8 cellular contexts compared by ENCODE assay signal in genomic region chr6:36595168-36595818, GRCh38. TPM values are rescaled to one million over a fixed set of nuclear protein-coding genes. Genes with fewer than 3 reads are reported as not detected.
A peak's percentile ranks its signal among the peaks of the same experiment; 100 is the strongest.
DNase-seq lines count a peak whose midpoint lies in the region; ATAC-seq, FAIRE-seq and TF ChIP-seq lines count a peak whose summit lies in the region.

No MANE protein-coding gene starts in this region.

- H3K4me3 ChIP-seq in endothelial cell of umbilical vein (replicated peaks in 1 of 3; ENCODE audit: insufficient read depth in 1 of 3, low read depth in 1 of 3, low read length in 3 of 3) (peak overlapping the region; percentile 76 to 100 (median 100)), muscle layer of colon (ENCODE audit: low read depth in 1 of 2, low read length in 2 of 2) (peak overlapping the region; percentile 66 to 93)

- ATAC-seq in GM18861 (IDR thresholded peaks at IDR 0.05; ENCODE audit: unreplicated experiment) (no peak), HG02571 (IDR thresholded peaks at IDR 0.05; ENCODE audit: unreplicated experiment) (no peak)

- intact Hi-C loops in endothelial cell of umbilical vein (cut with micrococcal nuclease), result no loop called here

- no TSS peak for BruUV-seq in endothelial cell of umbilical vein (replicated peaks; lab: Mats Ljungman, UMichigan)

- H3K9ac ChIP-seq in endothelial cell of umbilical vein (replicated peaks; ENCODE audit: extremely low read depth, insufficient read depth, low read length), result peak overlapping the region; percentile 100
- H3K9ac ChIP-seq in muscle layer of colon (ENCODE audit: low read length), result peak overlapping the region; percentile 100

- H3K79me2 ChIP-seq in endothelial cell of umbilical vein (ENCODE audit: control insufficient read depth, insufficient read depth, low read length), result peaks cover 61% of the 10 kb centered on the region

- no peak for TF ChIP-seq POLR2A in endothelial cell of umbilical vein (IDR thresholded peaks at IDR 0.05; ENCODE audit: low read depth, low read length)

- H3K9me3 ChIP-seq in endothelial cell of umbilical vein (replicated peaks; ENCODE audit: control insufficient read depth, insufficient read depth, low read length), result no peaks in the 10 kb centered on the region
- H3K9me3 ChIP-seq in muscle layer of colon (ENCODE audit: low read length), result no peaks in the 10 kb centered on the region

- H3K4me2 ChIP-seq in endothelial cell of umbilical vein (ENCODE audit: insufficient read depth, low read length), result peak overlapping the region; percentile 80

- no peaks in the 10 kb centered on the region for H3K9me1 ChIP-seq in endothelial cell of umbilical vein (replicated peaks; ENCODE audit: control insufficient read depth, extremely low read depth, insufficient read depth, low read length)

- FAIRE-seq in endothelial cell of umbilical vein (lab: Jason Lieb, UNC), result no peak

- TF ChIP-seq CTCF in C4-2B (conservative IDR thresholded peaks at IDR 0.05) (no peak), endothelial cell of umbilical vein (IDR thresholded peaks at IDR 0.05; ENCODE audit: extremely low read depth in 1 of 2, insufficient read depth in 1 of 2, low read depth in 1 of 2, low read length in 2 of 2) (no peak)

- CTCF ChIA-PET in endothelial cell of umbilical vein (lab: Charles Lee), result interaction anchor here (0.6 to 1.5 kb wide), 5 partner anchors 11 to 568 kb away, joined by 3 to 4 read pairs (median 3); partner anchors contain the start of gene MAPK14

- peaks cover 33% of the 10 kb centered on the region for H3K4me1 ChIP-seq in endothelial cell of umbilical vein (ENCODE audit: control insufficient read depth, extremely low read depth, insufficient read depth, low read length)
- peaks cover 35% of the 10 kb centered on the region for H3K4me1 ChIP-seq in muscle layer of colon (ENCODE audit: insufficient read depth, low read length)

- dilution Hi-C loops in endothelial cell of umbilical vein (cut with MboI; ENCODE audit: extremely low pct_ligation_motif_present, low sequenced_read_pairs), result no loop called here

- POLR2A ChIA-PET in endothelial cell of umbilical vein (lab: Charles Lee), result no interaction called here

- H4K20me1 ChIP-seq in endothelial cell of umbilical vein (replicated peaks; ENCODE audit: control insufficient read depth, extremely low read depth, insufficient read depth, low read length), result peaks cover 29% of the 10 kb centered on the region

- H2AFZ ChIP-seq in endothelial cell of umbilical vein (ENCODE audit: low read depth, low read length), result no peak overlapping the region

- H3K27ac ChIP-seq in C4-2B (peak overlapping the region; percentile 59), endothelial cell of umbilical vein (ENCODE audit: insufficient read depth, low read depth, low read length) (peak overlapping the region; percentile 97), muscle layer of colon (ENCODE audit: low read depth, low read length) (peak overlapping the region; percentile 98)

- H3K36me3 ChIP-seq in endothelial cell of umbilical vein (ENCODE audit: control insufficient read depth in 2 of 2, extremely low read depth in 1 of 2, insufficient read depth in 2 of 2, low read length in 2 of 2), result peaks cover 26 to 27% of the 10 kb centered on the region in 2 experiments
- peaks cover 34% of the 10 kb centered on the region for H3K36me3 ChIP-seq in muscle layer of colon (ENCODE audit: insufficient read depth, low read length)

- no peaks in the 10 kb centered on the region for H3K27me3 ChIP-seq in endothelial cell of umbilical vein (ENCODE audit: control insufficient read depth in 2 of 2, insufficient read depth in 2 of 2, low read length in 2 of 2)
- no peaks in the 10 kb centered on the region for H3K27me3 ChIP-seq in muscle layer of colon (ENCODE audit: control insufficient read depth in 1 of 2, insufficient read depth in 2 of 2, low read length in 2 of 2)

- DNase-seq in HT1080 (ENCODE audit: low read depth) (peak; percentile 54), SKM-1 treated with dmso at 0.1 percent for 144 hours (lab: John Stamatoyannopoulos, UW; ENCODE audit: unreplicated experiment) (peak; percentile 44), endothelial cell of umbilical vein (ENCODE audit: low read depth, low spot score) (peak; percentile 52), activated gamma-delta T cell (lab: John Stamatoyannopoulos, UW) (no peak)

TF ChIP-seq in endothelial cell of umbilical vein, 7 proteins besides CTCF, POLR2A, EP300 and RAD21:
- TF ChIP-seq JUN (IDR thresholded peaks at IDR 0.05; ENCODE audit: borderline replicate concordance, insufficient read depth, insufficient read length, low read depth), result no peak
- TF ChIP-seq FOS (IDR thresholded peaks at IDR 0.05; ENCODE audit: borderline replicate concordance, insufficient read depth, low read length), result no peak
- no peak for TF ChIP-seq MAX (IDR thresholded peaks at IDR 0.05; ENCODE audit: insufficient read depth, insufficient read length)
- no peak for TF ChIP-seq GATA2 (IDR thresholded peaks at IDR 0.05; ENCODE audit: insufficient read depth, insufficient read length, low read depth, low read length)
- no peak for TF ChIP-seq MYC (IDR thresholded peaks at IDR 0.05; ENCODE audit: low read depth, low read length)
- TF ChIP-seq POLR2AphosphoS5 (IDR thresholded peaks at IDR 0.05; ENCODE audit: insufficient read depth, low read depth, low read length), result peak; percentile 53
- TF ChIP-seq EZH2 (IDR thresholded peaks at IDR 0.05; ENCODE audit: borderline replicate concordance, low read depth, low read length, severe bottlenecking), result no peak

RNA-seq across cellular contexts. Expression of gene SRSF3, which starts 1.1 kb away (rescaled TPM):
- 335 and 412 TPM in 2 replicates for total RNA-seq in HT1080 (2014; rRNA removed; shearing (Covaris generic))
- 180 and 394 TPM in 2 replicates for polyA plus RNA-seq in HT1080 (2015; cell fraction: cytosol; rRNA removed)
- 402 and 481 TPM in 2 replicates for polyA plus RNA-seq in HT1080 (2015; cell fraction: nucleus; rRNA removed)
- 393 and 422 TPM in 2 replicates for total RNA-seq in endothelial cell of umbilical vein
- 308 and 317 TPM in 2 replicates for polyA plus RNA-seq in endothelial cell of umbilical vein
- polyA plus RNA-seq in endothelial cell of umbilical vein (2011; cell fraction: cytosol; rRNA removed), result 335 and 360 TPM in 2 replicates
- 386 and 564 TPM in 2 replicates for polyA plus RNA-seq in endothelial cell of umbilical vein (2011; cell fraction: nucleus; rRNA removed)
- 335 and 360 TPM in 2 replicates for polyA plus RNA-seq in endothelial cell of umbilical vein (2012)
- 197 and 229 TPM in 2 replicates for polyA minus RNA-seq in endothelial cell of umbilical vein
- polyA minus RNA-seq in endothelial cell of umbilical vein (2011; cell fraction: cytosol; rRNA and poly(A)+ RNA removed), result 109 TPM
- 251 and 283 TPM in 2 replicates for polyA minus RNA-seq in endothelial cell of umbilical vein (2011; cell fraction: nucleus; rRNA and poly(A)+ RNA removed)

RNA-seq across cellular contexts. Expression of gene STK38, which starts 48.0 kb away (rescaled TPM):
- 8.3 and 9.1 TPM in 2 replicates for total RNA-seq in HT1080 (2014; rRNA removed; shearing (Covaris generic))
- polyA plus RNA-seq in HT1080 (2015; cell fraction: cytosol; rRNA removed), result 13.5 and 15.1 TPM in 2 replicates
- polyA plus RNA-seq in HT1080 (2015; cell fraction: nucleus; rRNA removed), result 21.5 and 22.9 TPM in 2 replicates
- 26.9 and 30.3 TPM in 2 replicates for total RNA-seq in endothelial cell of umbilical vein
- 10.1 and 10.2 TPM in 2 replicates for polyA plus RNA-seq in endothelial cell of umbilical vein
- 12.0 and 12.3 TPM in 2 replicates for polyA plus RNA-seq in endothelial cell of umbilical vein (2011; cell fraction: cytosol; rRNA removed)
- 34.5 and 41.1 TPM in 2 replicates for polyA plus RNA-seq in endothelial cell of umbilical vein (2011; cell fraction: nucleus; rRNA removed)
- polyA plus RNA-seq in endothelial cell of umbilical vein (2012), result 18.6 and 24.8 TPM in 2 replicates
- 11.3 and 12.7 TPM in 2 replicates for polyA minus RNA-seq in endothelial cell of umbilical vein
- polyA minus RNA-seq in endothelial cell of umbilical vein (2011; cell fraction: cytosol; rRNA and poly(A)+ RNA removed), result 11.2 TPM
- polyA minus RNA-seq in endothelial cell of umbilical vein (2011; cell fraction: nucleus; rRNA and poly(A)+ RNA removed), result 11.1 and 15.0 TPM in 2 replicates
